16 cellular contexts compared by ENCODE assay signal in the genomic region with DNA sequence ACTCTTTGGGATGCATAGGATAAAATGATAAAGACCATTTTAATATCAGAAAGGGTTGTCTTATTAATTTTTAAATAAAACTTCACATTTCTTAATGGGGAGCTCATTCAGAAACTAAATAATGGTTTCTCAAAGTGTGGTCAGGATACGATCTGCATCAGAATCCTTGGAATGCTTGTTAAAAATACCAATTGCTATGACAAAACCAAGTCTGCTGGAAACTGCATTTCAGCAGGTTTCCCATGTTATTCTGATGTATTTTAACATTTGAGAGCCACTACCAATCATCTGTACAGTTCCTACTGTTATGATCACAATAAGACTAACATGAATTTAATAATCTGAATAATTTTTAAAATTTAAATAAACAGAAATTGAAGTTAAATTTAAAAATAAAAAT.
DNase-seq lines count a peak whose midpoint lies in the region; TF ChIP-seq lines count a peak whose summit lies in the region.
"Had no signal": no experiment of that assay in that cellular context is flagged by ENCODE, and none has a peak within 500 bp of the region (broad histone marks: within the 10 kb centered on the region; RNA-seq: fewer than 3 reads in every experiment).

No MANE protein-coding gene starts in this region.

- H3K4me3 Mint-ChIP-seq in chondrocyte (ENCODE audit: unreplicated experiment), result peak overlapping the region; percentile 53
- H3K4me3 Mint-ChIP-seq: activated CD4-positive, alpha-beta memory T cell treated with anti-CD3 and anti-CD28 coated beads, Interleukin-2, amount 10 ng/mL, durations not matched to agents 7 days and 5 days; T-cell had no signal

- H3K27ac ChIP-seq in mesodermal cell (ENCODE audit: low read depth, low read length, severe bottlenecking), result peak overlapping the region; percentile 98
- H3K27ac ChIP-seq: HL-60 had no signal

- H3K4me1 Mint-ChIP-seq in chondrocyte (ENCODE audit: low read depth), result peaks cover 49% of the 10 kb centered on the region
- H3K4me1 Mint-ChIP-seq: T-cell had no signal

- peaks cover 3% of the 10 kb centered on the region for H3K9me3 Mint-ChIP-seq in chondrocyte (ENCODE audit: low read depth)
- H3K9me3 Mint-ChIP-seq: activated CD4-positive, alpha-beta memory T cell treated with anti-CD3 and anti-CD28 coated beads, Interleukin-2, amount 10 ng/mL, durations not matched to agents 7 days and 5 days had no signal

- no peak for TF ChIP-seq CTCF in chondrocyte (IDR thresholded peaks at IDR 0.05)

- peak overlapping the region; percentile 98 for H3K27ac Mint-ChIP-seq in chondrocyte (ENCODE audit: unreplicated experiment)
- H3K27ac Mint-ChIP-seq: activated CD4-positive, alpha-beta memory T cell treated with anti-CD3 and anti-CD28 coated beads, Interleukin-2, amount 10 ng/mL, durations not matched to agents 7 days and 5 days; T-cell had no signal

- peak overlapping the region; percentile 22 for H3K4me3 ChIP-seq in mesodermal cell (ENCODE audit: extremely low read depth, insufficient read depth, low read length, poor library complexity, severe bottlenecking)
- H3K4me3 ChIP-seq: mucosa of descending colon had no signal

- 38 to 44% methylated on average over 1 of the region's 1 CpG for WGBS in mesodermal cell (ENCODE audit: insufficient coverage in 2 of 2), 2 experiments

- no peaks in the 10 kb centered on the region for H3K27me3 Mint-ChIP-seq in chondrocyte (ENCODE audit: low read depth)
- H3K27me3 Mint-ChIP-seq: activated CD4-positive, alpha-beta memory T cell treated with anti-CD3 and anti-CD28 coated beads, Interleukin-2, amount 10 ng/mL, durations not matched to agents 7 days and 5 days had no signal

- DNase-seq in COLO829 (ENCODE audit: low spot score), result peak; percentile 58
- peak; percentile 52 for DNase-seq in LoVo (ENCODE audit: low spot score)
- DNase-seq in chondrocyte (ENCODE audit: low spot score), result no peak
- no peak for DNase-seq in D341Med (ENCODE audit: low spot score)
- no peak for DNase-seq in activated CD4-positive, CD25-positive, alpha-beta regulatory T cell treated with anti-CD3 and anti-CD28 coated beads, Interleukin-2, amount 50 U/mL, for 72 hours
- DNase-seq in NCI-H128 (lab: John Stamatoyannopoulos, UW; ENCODE audit: unreplicated experiment), result no peak
- no peak for DNase-seq in activated naive CD4-positive, alpha-beta T cell treated with anti-CD3 and anti-CD28 coated beads, Interleukin-2, amount 50 U/mL, for 16 hours
- DNase-seq: activated CD4-positive, alpha-beta memory T cell treated with anti-CD3 and anti-CD28 coated beads, Interleukin-2, amount 10 ng/mL, durations not matched to agents 7 days and 5 days; activated gamma-delta T cell treated with Interleukin-2 at 50 U/mL for 16 hours; dermis blood vessel endothelial cell; hypothalamus; mucosa of descending colon; right cardiac atrium; T-cell had no signal

- H3K4me1 ChIP-seq in mesodermal cell (ENCODE audit: control insufficient read depth, insufficient read depth, low read length, poor library complexity, severe bottlenecking), result peaks cover 40% of the 10 kb centered on the region

- peaks cover 22% of the 10 kb centered on the region for H3K36me3 Mint-ChIP-seq in chondrocyte (ENCODE audit: low read depth)
- H3K36me3 Mint-ChIP-seq: T-cell had no signal

- H3K9me3 ChIP-seq in mesodermal cell (ENCODE audit: control insufficient read depth, low read length), result peaks cover 12% of the 10 kb centered on the region
- H3K9me3 ChIP-seq: mucosa of descending colon had no signal

- peaks cover 75% of the 10 kb centered on the region for H3K36me3 ChIP-seq in mesodermal cell (ENCODE audit: control insufficient read depth, insufficient read depth, low read length)

Comparison
In these comparisons a context has a peak if more than half of its experiments do, and no peak if none do; other contexts are left out.
1. DNase-seq: peak in COLO829 (single experiment) and LoVo (single experiment); none in chondrocyte (single experiment), D341Med (single experiment), activated CD4-positive, CD25-positive, alpha-beta regulatory T cell treated with anti-CD3 and anti-CD28 coated beads, Interleukin-2, amount 50 U/mL, for 72 hours (single experiment), NCI-H128 (single experiment) and activated naive CD4-positive, alpha-beta T cell treated with anti-CD3 and anti-CD28 coated beads, Interleukin-2, amount 50 U/mL, for 16 hours (single experiment).